In genomic region chr15:43121863-43122262, GRCh38 we compare ENCODE assay signal across 14 cellular contexts. TPM values are rescaled to one million over a fixed set of nuclear protein-coding genes. Genes with fewer than 3 reads are reported as not detected.
DNase-seq lines count a peak whose midpoint lies in the region; ATAC-seq and TF ChIP-seq lines count a peak whose summit lies in the region.
"Had no signal": no experiment of that assay in that cellular context is flagged by ENCODE, and none has a peak within 500 bp of the region (broad histone marks: within the 10 kb centered on the region; RNA-seq: fewer than 3 reads in every experiment).

No MANE protein-coding gene starts in this region.

- H3K27ac ChIP-seq in right atrium auricular region (peak overlapping the region; percentile 78 to 86), heart left ventricle (peak overlapping the region in 1 of 12 donors; percentile 87), muscle layer of duodenum (ENCODE audit: low read length) (no peak overlapping the region), upper lobe of right lung (peak overlapping the region; percentile 88), coronary artery (no peak overlapping the region)

- POLR2A ChIA-PET in activated CD4-positive, alpha-beta memory T cell treated with anti-CD3 and anti-CD28 coated beads for 36 hours (lab: Charles Lee), result interaction anchor here (2.0 kb wide), 1 partner anchor 15 kb away, joined by 10 read pairs; the partner anchor contains the start of gene UBR1

- TF ChIP-seq POLR2A in heart left ventricle (IDR thresholded peaks at IDR 0.05), result no peak

- H3K4me1 ChIP-seq in right atrium auricular region (peaks cover 0 to 8% of the 10 kb centered on the region in 2 donors), heart left ventricle (peaks cover 0 to 11% (median 0%) of the 10 kb centered on the region in 12 donors), muscle layer of duodenum (ENCODE audit: control insufficient read depth in 1 of 2, insufficient read depth in 2 of 2, low read length in 2 of 2) (peaks cover 0 to 3% of the 10 kb centered on the region in 2 donors), upper lobe of right lung (peaks cover 9% of the 10 kb centered on the region)

- H3K27me3 ChIP-seq in right atrium auricular region (no peaks in the 10 kb centered on the region), heart left ventricle (no peaks in the 10 kb centered on the region), muscle layer of duodenum (ENCODE audit: low read depth, low read length) (no peaks in the 10 kb centered on the region), upper lobe of right lung (no peaks in the 10 kb centered on the region)

- intact Hi-C loops in heart left ventricle (cut with DNase I), result loop anchor here in 3 of 10 donors (2.0 kb wide), 1 partner anchor 15 kb away; the partner anchor contains the start of gene UBR1 (in 3 of the 3)
- intact Hi-C loops in activated CD4-positive, alpha-beta memory T cell treated with anti-CD3 and anti-CD28 coated beads for 36 hours (cut with micrococcal nuclease), result no loop called here
- intact Hi-C loops in upper lobe of right lung (cut with DNase I), result no loop called here

- H3K9me3 Mint-ChIP-seq in activated CD4-positive, alpha-beta memory T cell treated with anti-CD3 and anti-CD28 coated beads for 36 hours, result no peaks in the 10 kb centered on the region

- DNase-seq in right atrium auricular region (ENCODE audit: low spot score), result no peak
- DNase-seq in heart left ventricle, result no peak
- no peak for DNase-seq in activated CD4-positive, alpha-beta memory T cell treated with anti-CD3 and anti-CD28 coated beads for 36 hours
- DNase-seq in upper lobe of right lung, result no peak
- DNase-seq in NCI-H146 treated with DMSO at 0.1 percent for 48 hours (lab: John Stamatoyannopoulos, UW; ENCODE audit: unreplicated experiment), result no peak
- no peak for DNase-seq in coronary artery (ENCODE audit: low spot score)
- DNase-seq: activated T-cell treated with anti-CD3 and anti-CD28 coated beads, Interleukin-2, amount 50 U/mL, for 72 hours; AML-193; dermis blood vessel endothelial cell; GOT3; NCI-H2107 had no signal

- no peak overlapping the region for H3K4me3 ChIP-seq in right atrium auricular region
- H3K4me3 ChIP-seq in heart left ventricle, result no peak overlapping the region
- H3K4me3 ChIP-seq in muscle layer of duodenum (ENCODE audit: low read depth in 1 of 2, low read length in 2 of 2), result peak overlapping the region; percentile 58 to 92
- peak overlapping the region; percentile 58 for H3K4me3 ChIP-seq in upper lobe of right lung
- no peak overlapping the region for H3K4me3 ChIP-seq in coronary artery

- H3K36me3 Mint-ChIP-seq in activated CD4-positive, alpha-beta memory T cell treated with anti-CD3 and anti-CD28 coated beads for 36 hours, result no peaks in the 10 kb centered on the region

- H3K4me3 Mint-ChIP-seq in activated CD4-positive, alpha-beta memory T cell treated with anti-CD3 and anti-CD28 coated beads for 36 hours, result peak overlapping the region; percentile 81

- H3K36me3 ChIP-seq in right atrium auricular region (no peaks in the 10 kb centered on the region), heart left ventricle (no peaks in the 10 kb centered on the region), muscle layer of duodenum (ENCODE audit: control insufficient read depth in 1 of 2, insufficient read depth in 2 of 2, low read length in 2 of 2) (no peaks in the 10 kb centered on the region), upper lobe of right lung (no peaks in the 10 kb centered on the region)
- H3K36me3 ChIP-seq: tibial nerve had no signal

- TF ChIP-seq CTCF in right atrium auricular region (IDR thresholded peaks at IDR 0.05), result no peak
- TF ChIP-seq CTCF in heart left ventricle (IDR thresholded peaks at IDR 0.05), result no peak
- TF ChIP-seq CTCF in upper lobe of right lung (IDR thresholded peaks at IDR 0.05), result no peak
- TF ChIP-seq CTCF in coronary artery (IDR thresholded peaks at IDR 0.05), result no peak

- H3K27ac Mint-ChIP-seq in activated CD4-positive, alpha-beta memory T cell treated with anti-CD3 and anti-CD28 coated beads for 36 hours, result no peak overlapping the region

- peaks cover 12% of the 10 kb centered on the region for H3K4me1 Mint-ChIP-seq in activated CD4-positive, alpha-beta memory T cell treated with anti-CD3 and anti-CD28 coated beads for 36 hours (ENCODE audit: low read depth)

- no peaks in the 10 kb centered on the region for H3K9me3 ChIP-seq in right atrium auricular region
- no peaks in the 10 kb centered on the region for H3K9me3 ChIP-seq in heart left ventricle
- H3K9me3 ChIP-seq in muscle layer of duodenum (ENCODE audit: control insufficient read depth in 1 of 2, low read length in 2 of 2), result no peaks in the 10 kb centered on the region
- no peaks in the 10 kb centered on the region for H3K9me3 ChIP-seq in upper lobe of right lung
- H3K9me3 ChIP-seq: tibial nerve had no signal

- ATAC-seq in heart left ventricle (no peak), upper lobe of right lung (no peak), HG03342 (IDR thresholded peaks at IDR 0.05; ENCODE audit: unreplicated experiment) (no peak)

- 59 to 85% (median 77%) methylated on average over 2 of the region's 2 CpGs for WGBS in heart left ventricle, 4 donors

- CTCF ChIA-PET in activated CD4-positive, alpha-beta memory T cell treated with anti-CD3 and anti-CD28 coated beads for 36 hours (lab: Charles Lee), result interaction anchor here (0.8 to 1.6 kb wide), 4 partner anchors 11 to 103 kb away, joined by 3 to 6 read pairs (median 4); partner anchors contain the start of gene TMEM62

- H3K27me3 Mint-ChIP-seq in activated CD4-positive, alpha-beta memory T cell treated with anti-CD3 and anti-CD28 coated beads for 36 hours, result peaks cover 4% of the 10 kb centered on the region

RNA-seq across cellular contexts. Expression of gene TMEM62, which starts 11.5 kb away (rescaled TPM):
- total RNA-seq in right atrium auricular region (10 to 100 TPM; 11.3 TPM), heart left ventricle (10 to 100 TPM in 6 of 9 donors, 1 to 10 TPM in 3; 8.5 to 18.5 (median 12.8) TPM), upper lobe of right lung (28.1 TPM)
- polyA plus RNA-seq in heart left ventricle, result 10 to 100 TPM in 1 of 2 donors, 1 to 10 TPM in 1; 8.2 to 15.8 TPM
- 10 to 100 TPM; 11.3 to 12.7 TPM for total RNA-seq in activated CD4-positive, alpha-beta memory T cell treated with anti-CD3 and anti-CD28 coated beads for 36 hours

RNA-seq across cellular contexts. Expression of gene UBR1, which starts 16.0 kb away (rescaled TPM):
- total RNA-seq in right atrium auricular region, result 10 to 100 TPM; 20.0 to 21.0 TPM
- 10 to 100 TPM; 21.0 to 38.9 (median 25.9) TPM for total RNA-seq in heart left ventricle
- 10 to 100 TPM in 1 of 2 donors, 1 to 10 TPM in 1; 4.9 to 10.4 TPM for polyA plus RNA-seq in heart left ventricle
- 10 to 100 TPM; 24.5 to 29.7 TPM for total RNA-seq in activated CD4-positive, alpha-beta memory T cell treated with anti-CD3 and anti-CD28 coated beads for 36 hours
- total RNA-seq in upper lobe of right lung, result 37.9 TPM

Comparison
In these comparisons a context has a peak if more than half of its experiments do, and no peak if none do; other contexts are left out.
1. H3K27ac ChIP-seq: peak in right atrium auricular region (2 of 2) and upper lobe of right lung (single experiment); none in muscle layer of duodenum (single experiment) and coronary artery (0 of 2).
2. H3K4me3 ChIP-seq: peak in muscle layer of duodenum (2 of 2) and upper lobe of right lung (single experiment); none in right atrium auricular region (0 of 2), heart left ventricle (0 of 12) and coronary artery (single experiment).